Comparison of ENCODE assay signal across 20 cellular contexts in the genomic region with DNA sequence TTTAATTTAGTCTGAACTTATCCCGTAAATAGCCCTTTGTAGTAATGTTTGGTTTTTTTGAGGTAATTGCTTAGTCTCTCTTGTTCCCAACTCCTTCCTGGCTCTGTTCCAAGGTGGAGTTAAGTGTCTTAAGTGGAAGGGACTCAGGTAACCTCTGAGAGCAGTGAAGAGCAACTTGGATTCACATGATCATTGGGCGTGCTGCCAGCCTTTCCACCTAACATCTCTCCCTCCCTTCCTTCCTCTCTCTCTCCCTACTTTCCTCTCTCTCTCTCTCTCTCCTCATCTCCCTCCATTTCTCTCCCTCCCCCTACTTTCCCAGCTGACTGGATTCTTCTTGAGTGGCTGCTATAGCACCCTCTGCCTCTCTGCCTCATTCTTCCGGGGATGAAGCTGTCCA.
DNase-seq lines count a peak whose midpoint lies in the region; ATAC-seq, FAIRE-seq and TF ChIP-seq lines count a peak whose summit lies in the region.
"Had no signal": no experiment of that assay in that cellular context is flagged by ENCODE, and none has a peak within 500 bp of the region (broad histone marks: within the 10 kb centered on the region; RNA-seq: fewer than 3 reads in every experiment).

No MANE protein-coding gene starts in this region.

- CTCF ChIA-PET in HepG2 (lab: Yijun Ruan, JAX; ENCODE audit: low intra/inter-chr PET ratio, low total read pairs), result no interaction called here

- BruUV-seq in HepG2 (replicated peaks; lab: Mats Ljungman, UMichigan), result no TSS peak

- TF ChIP-seq POLR2A in HepG2 (IDR thresholded peaks at IDR 0.05; ENCODE audit: insufficient read depth in 1 of 2, low read depth in 2 of 2, low read length in 2 of 2), result no peak
- no peak for TF ChIP-seq POLR2A in right lobe of liver (IDR thresholded peaks at IDR 0.05)

- H3K36me3 ChIP-seq in HepG2 (replicated peaks in 1 of 2; ENCODE audit: control insufficient read depth in 1 of 2, insufficient read depth in 2 of 2, low read length in 2 of 2) (no peaks in the 10 kb centered on the region), right lobe of liver (no peaks in the 10 kb centered on the region), hepatocyte (replicated peaks; ENCODE audit: insufficient read depth, low read depth) (no peaks in the 10 kb centered on the region)
- H3K36me3 ChIP-seq: gastrocnemius medialis, vagina had no signal

- H3K9me3 ChIP-seq in HepG2 (ENCODE audit: low read length) (no peaks in the 10 kb centered on the region), right lobe of liver (no peaks in the 10 kb centered on the region), hepatocyte (ENCODE audit: low read depth) (no peaks in the 10 kb centered on the region)
- H3K9me3 ChIP-seq: gastrocnemius medialis, vagina had no signal

- no peaks in the 10 kb centered on the region for H3K79me2 ChIP-seq in HepG2 (ENCODE audit: insufficient read depth, low read length)
- H3K79me2 ChIP-seq in hepatocyte, result no peaks in the 10 kb centered on the region

- H4K20me1 ChIP-seq in HepG2 (ENCODE audit: insufficient read depth, low read length) (no peaks in the 10 kb centered on the region), hepatocyte (ENCODE audit: insufficient read depth, poor library complexity, severe bottlenecking) (no peaks in the 10 kb centered on the region)

- TF ChIP-seq RAD21 in HepG2 (CRISPR knock-in tag; IDR thresholded peaks at IDR 0.05), result no peak

- no peak overlapping the region for H3K27ac ChIP-seq in HepG2 (ENCODE audit: extremely low read length, insufficient read depth, low read length)
- H3K27ac ChIP-seq in right lobe of liver, result no peak overlapping the region
- no peak overlapping the region for H3K27ac ChIP-seq in hepatocyte
- H3K27ac ChIP-seq: coronary artery, gastrocnemius medialis, vagina had no signal

- no peak for TF ChIP-seq EP300 in HepG2 (IDR thresholded peaks at IDR 0.05; ENCODE audit: low read depth in 2 of 2, low read length in 2 of 2)
- no peak for TF ChIP-seq EP300 in HepG2 (CRISPR knock-in tag; IDR thresholded peaks at IDR 0.05; ENCODE audit: borderline replicate concordance)

- no peaks in the 10 kb centered on the region for H3K4me1 ChIP-seq in HepG2 (ENCODE audit: insufficient read depth, low read length)
- no peaks in the 10 kb centered on the region for H3K4me1 ChIP-seq in right lobe of liver
- no peaks in the 10 kb centered on the region for H3K4me1 ChIP-seq in hepatocyte (ENCODE audit: insufficient read depth)
- H3K4me1 ChIP-seq: gastrocnemius medialis, vagina had no signal

- POLR2A ChIA-PET in HepG2 (lab: Yijun Ruan, JAX), result no interaction called here

- in situ Hi-C loops in HepG2 (cut with HindIII; ENCODE audit: extremely low pct_ligation_motif_present, low pct_unique_long_range_greater_than_20kb), result no loop called here

- H2AFZ ChIP-seq in HepG2 (ENCODE audit: low read length), result no peak overlapping the region
- H2AFZ ChIP-seq in hepatocyte, result no peak overlapping the region

- no peaks in the 10 kb centered on the region for H3K9me2 ChIP-seq in hepatocyte (replicated peaks; ENCODE audit: insufficient read depth)

- 57% methylated on average over 3 of the region's 3 CpGs for WGBS in HepG2 (ENCODE audit: low lambda C conversion rate)
- WGBS in right lobe of liver (ENCODE audit: insufficient coverage, low coverage, low lambda C conversion rate, missing lambda C conversion rate), result 83% methylated on average over 3 of the region's 3 CpGs
- WGBS in hepatocyte (ENCODE audit: low lambda C conversion rate, missing lambda C conversion rate), result 78% methylated on average over 3 of the region's 3 CpGs

- no peak for DNase-seq in HepG2 (ENCODE audit: low spot score)
- DNase-seq in right lobe of liver, result no peak
- DNase-seq in NCI-H510A treated with DMSO at 0.1 percent for 48 hours (lab: John Stamatoyannopoulos, UW), result peak; percentile 64
- peak; percentile 59 for DNase-seq in hepatocyte (ENCODE audit: low spot score)
- no peak for DNase-seq in HK-2 (ENCODE audit: unreplicated experiment)
- no peak for DNase-seq in NCI-H2081 treated with DMSO at 0.1 percent for 48 hours (lab: John Stamatoyannopoulos, UW)
- DNase-seq: activated CD4-positive, alpha-beta memory T cell treated with anti-CD3 and anti-CD28 coated beads for 36 hours; activated naive CD4-positive, alpha-beta T cell treated with anti-CD3 and anti-CD28 coated beads, Interleukin-2, amount 50 U/mL, for 16 hours; activated T-cell treated with anti-CD3 and anti-CD28 coated beads, Interleukin-2, amount 50 U/mL, for 24 hours; CD4-positive, CD25-positive, alpha-beta regulatory T cell; gastrocnemius medialis; left ventricle myocardium superior; NCI-H1048; NK-92 treated with Interleukin-12 subunit alpha and Interleukin-12 subunit beta, amount 100 ng/mL, for 24 hours; stimulated activated CD4-positive, alpha-beta T cell treated with anti-CD3 and anti-CD28 coated beads, Interleukin-2, amount 100 ng/mL, for 48 hours had no signal

- H3K9ac ChIP-seq in HepG2 (ENCODE audit: insufficient read depth, low read depth, low read length), result no peak overlapping the region

- H3K27me3 ChIP-seq in HepG2 (ENCODE audit: control insufficient read depth in 1 of 2, insufficient read depth in 2 of 2, low read length in 2 of 2) (no peaks in the 10 kb centered on the region), right lobe of liver (no peaks in the 10 kb centered on the region), hepatocyte (no peaks in the 10 kb centered on the region)
- H3K27me3 ChIP-seq: gastrocnemius medialis, vagina had no signal

- no peak for FAIRE-seq in HepG2 (lab: Jason Lieb, UNC)
- FAIRE-seq: endothelial cell of umbilical vein had no signal

- ATAC-seq in HepG2 (no peak), right lobe of liver (no peak), HG02970 (IDR thresholded peaks at IDR 0.05; ENCODE audit: low FRiP score, unreplicated experiment) (no peak), GM18519 (IDR thresholded peaks at IDR 0.05; ENCODE audit: low FRiP score, unreplicated experiment) (no peak)
- ATAC-seq: gastrocnemius medialis, left ventricle myocardium superior had no signal

- no peak overlapping the region for H3K4me2 ChIP-seq in HepG2 (ENCODE audit: low read depth, low read length)
- H3K4me2 ChIP-seq in hepatocyte, result no peak overlapping the region

- H3K4me3 ChIP-seq in HepG2 (replicated peaks in 1 of 3; ENCODE audit: insufficient read depth in 1 of 3, low read depth in 2 of 3, low read length in 3 of 3) (no peak overlapping the region), right lobe of liver (no peak overlapping the region), hepatocyte (no peak overlapping the region)
- H3K4me3 ChIP-seq: coronary artery, gastrocnemius medialis, vagina had no signal

- intact Hi-C loops in HepG2 (cut with micrococcal nuclease; ENCODE audit: unreplicated experiment) (no loop called here), right lobe of liver (cut with DNase I) (no loop called here)

- TF ChIP-seq CTCF in HepG2 (CRISPR knock-in tag; IDR thresholded peaks at IDR 0.05) (no peak), right lobe of liver (IDR thresholded peaks at IDR 0.05) (no peak), hepatocyte (IDR thresholded peaks at IDR 0.05; ENCODE audit: poor library complexity) (no peak)

TF ChIP-seq in HepG2, 621 proteins besides CTCF, POLR2A, EP300 and RAD21:
- no peak for TF ChIP-seq RARA (CRISPR knock-in tag; IDR thresholded peaks at IDR 0.05)
- no peak for TF ChIP-seq TRIM22 (IDR thresholded peaks at IDR 0.05)
- TF ChIP-seq ATRX (CRISPR knock-in tag; IDR thresholded peaks at IDR 0.05; ENCODE audit: borderline replicate concordance), result no peak
- TF ChIP-seq FOXA1 (IDR thresholded peaks at IDR 0.05), result 0 out of 2 replicates have a peak, but pooled peaks have one; percentile 2
- no peak for TF ChIP-seq FOXA1 (CRISPR knock-in tag; IDR thresholded peaks at IDR 0.05)

Comparison
In these comparisons a context has a peak if more than half of its experiments do, and no peak if none do; other contexts are left out.
1. DNase-seq: peak in NCI-H510A treated with DMSO at 0.1 percent for 48 hours (single experiment) and hepatocyte (single experiment); none in HepG2 (single experiment), right lobe of liver (0 of 3), HK-2 (single experiment) and NCI-H2081 treated with DMSO at 0.1 percent for 48 hours (single experiment).